ENCODE assay signal across 1 cellular context in the genomic region with DNA sequence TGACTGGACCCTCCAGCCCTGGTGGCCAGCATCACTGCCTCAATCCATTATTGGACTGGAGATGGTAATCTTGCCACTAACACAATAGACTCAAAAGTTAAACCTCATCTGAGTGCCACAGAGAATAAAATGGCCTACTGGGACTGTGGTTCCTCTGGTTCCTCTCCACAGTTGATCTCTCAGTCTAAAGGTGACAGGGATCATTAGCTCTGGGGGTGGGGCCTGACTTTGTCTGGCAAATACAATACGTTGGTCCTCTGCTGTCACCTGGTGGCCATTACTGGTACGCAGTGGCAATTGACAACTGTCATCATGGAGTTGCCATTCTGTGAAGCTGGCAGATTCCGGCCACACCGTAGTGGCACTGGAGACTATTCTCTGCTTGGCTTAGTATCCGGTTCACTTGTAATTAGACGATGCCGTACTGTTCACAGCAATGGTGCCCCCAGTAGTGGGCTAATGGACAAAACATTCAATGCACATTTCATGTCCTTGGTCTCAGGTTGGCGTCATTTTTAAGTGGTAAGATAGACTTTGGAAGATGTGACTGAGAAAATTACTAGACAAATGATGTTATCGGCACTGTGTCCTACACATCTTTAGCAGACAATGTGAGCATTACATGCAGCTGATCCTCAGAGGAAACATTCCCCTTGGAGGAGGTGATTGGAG.
TF ChIP-seq lines count a peak whose summit lies in the region.

No MANE protein-coding gene starts in this region.

TF ChIP-seq in IMR-90, 13 proteins besides CTCF, POLR2A, EP300 and RAD21:
- TF ChIP-seq SMC3 (IDR thresholded peaks at IDR 0.05; ENCODE audit: low read depth, low read length) (peak; percentile 100), MXI1 (IDR thresholded peaks at IDR 0.05; ENCODE audit: borderline replicate concordance, low read depth, low read length) (no peak)
- TF ChIP-seq, protein P1, sequence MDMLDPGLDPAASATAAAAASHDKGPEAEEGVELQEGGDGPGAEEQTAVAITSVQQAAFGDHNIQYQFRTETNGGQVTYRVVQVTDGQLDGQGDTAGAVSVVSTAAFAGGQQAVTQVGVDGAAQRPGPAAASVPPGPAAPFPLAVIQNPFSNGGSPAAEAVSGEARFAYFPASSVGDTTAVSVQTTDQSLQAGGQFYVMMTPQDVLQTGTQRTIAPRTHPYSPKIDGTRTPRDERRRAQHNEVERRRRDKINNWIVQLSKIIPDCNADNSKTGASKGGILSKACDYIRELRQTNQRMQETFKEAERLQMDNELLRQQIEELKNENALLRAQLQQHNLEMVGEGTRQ (IDR thresholded peaks at IDR 0.05; ENCODE audit: low read depth, low read length), result 0 out of 2 replicates have a peak, but pooled peaks have one; percentile 5
